ENCODE assay signal across 31 cellular contexts in genomic region chr17:58072862-58073261, GRCh38.
"Had no signal": no experiment of that assay in that cellular context is flagged by ENCODE, and none has a peak within 500 bp of the region (broad histone marks: within the 10 kb centered on the region; RNA-seq: fewer than 3 reads in every experiment).

No MANE protein-coding gene starts in this region.

- H3K4me1 Mint-ChIP-seq: activated CD4-positive, alpha-beta memory T cell treated with anti-CD3 and anti-CD28 coated beads, Interleukin-2, amount 10 ng/mL, durations not matched to agents 7 days and 5 days; activated CD4-positive, alpha-beta T cell treated with anti-CD3 and anti-CD28 coated beads for 36 hours; activated CD4-positive, alpha-beta T cell treated with anti-CD3 and anti-CD28 coated beads, Interleukin-2, amount 10 ng/mL, durations not matched to agents 7 days and 5 days; activated naive CD4-positive, alpha-beta T cell treated with anti-CD3 and anti-CD28 coated beads, Interleukin-2, amount 10 ng/mL, durations not matched to agents 7 days and 5 days; activated naive CD8-positive, alpha-beta T cell treated with anti-CD3 and anti-CD28 coated beads, Interleukin-2, amount 10 ng/mL, durations not matched to agents 7 days and 5 days; brain had no signal

- ATAC-seq: activated CD4-positive, alpha-beta T cell treated with anti-CD3 and anti-CD28 coated beads for 36 hours; activated naive CD4-positive, alpha-beta T cell treated with anti-CD3 and anti-CD28 coated beads, Interleukin-2, amount 50 U/mL, for 72 hours; activated T-cell treated with anti-CD3 and anti-CD28 coated beads, Interleukin-2, amount 50 U/mL, for 72 hours; gastroesophageal sphincter had no signal

- H3K4me3 ChIP-seq: ascending aorta, breast epithelium, cardiac muscle cell, colonic mucosa, esophagus squamous epithelium, gastroesophageal sphincter had no signal

- FAIRE-seq: endometrium, endothelial cell of umbilical vein had no signal

- H3K4me1 ChIP-seq: ascending aorta, breast epithelium, colonic mucosa, esophagus squamous epithelium, gastroesophageal sphincter had no signal

- H3K27ac Mint-ChIP-seq: activated CD4-positive, alpha-beta memory T cell treated with anti-CD3 and anti-CD28 coated beads, Interleukin-2, amount 10 ng/mL, durations not matched to agents 7 days and 5 days; activated CD4-positive, alpha-beta T cell treated with anti-CD3 and anti-CD28 coated beads for 36 hours; activated CD4-positive, alpha-beta T cell treated with anti-CD3 and anti-CD28 coated beads, Interleukin-2, amount 10 ng/mL, durations not matched to agents 7 days and 5 days; activated naive CD4-positive, alpha-beta T cell treated with anti-CD3 and anti-CD28 coated beads, Interleukin-2, amount 10 ng/mL, durations not matched to agents 7 days and 5 days; activated naive CD4-positive, alpha-beta T cell treated with anti-CD3 and anti-CD28 coated beads, Interleukin-2, amount 50 U/mL, for 72 hours; activated naive CD8-positive, alpha-beta T cell treated with anti-CD3 and anti-CD28 coated beads, Interleukin-2, amount 10 ng/mL, durations not matched to agents 7 days and 5 days; activated T-cell treated with anti-CD3 and anti-CD28 coated beads, Interleukin-2, amount 50 U/mL, for 24 hours; activated T-cell treated with anti-CD3 and anti-CD28 coated beads, Interleukin-2, amount 50 U/mL, for 72 hours; brain had no signal

- H3K36me3 ChIP-seq: ascending aorta, breast epithelium, cardiac muscle cell, colonic mucosa, esophagus squamous epithelium, gastroesophageal sphincter had no signal

- H3K27ac ChIP-seq: ascending aorta, breast epithelium, cardiac muscle cell, colonic mucosa, epithelial cell of prostate, esophagus squamous epithelium, gastroesophageal sphincter had no signal

- DNase-seq: activated CD4-positive, alpha-beta memory T cell treated with anti-CD3 and anti-CD28 coated beads, Interleukin-2, amount 10 ng/mL, durations not matched to agents 7 days and 5 days; activated CD4-positive, alpha-beta T cell treated with anti-CD3 and anti-CD28 coated beads for 36 hours; activated CD4-positive, alpha-beta T cell treated with anti-CD3 and anti-CD28 coated beads, Interleukin-2, amount 10 ng/mL, durations not matched to agents 7 days and 5 days; activated CD4-positive, alpha-beta T cell treated with anti-CD3 and anti-CD28 coated beads, Interleukin-2, amount 50 U/mL, for 4 hours; activated CD4-positive, CD25-positive, alpha-beta regulatory T cell; activated CD4-positive, CD25-positive, alpha-beta regulatory T cell treated with anti-CD3 and anti-CD28 coated beads, Interleukin-2, amount 50 U/mL, for 72 hours; activated CD8-positive, alpha-beta memory T cell treated with anti-CD3 and anti-CD28 coated beads, Interleukin-2, amount 50 U/mL, for 48 hours; activated gamma-delta T cell; activated naive CD4-positive, alpha-beta T cell; activated naive CD4-positive, alpha-beta T cell treated with anti-CD3 and anti-CD28 coated beads, Interleukin-2, amount 10 ng/mL, durations not matched to agents 7 days and 5 days; activated naive CD8-positive, alpha-beta T cell treated with anti-CD3 and anti-CD28 coated beads, Interleukin-2, amount 10 ng/mL, durations not matched to agents 7 days and 5 days; activated T-cell treated with anti-CD3 and anti-CD28 coated beads for 4 hours; activated T-cell treated with anti-CD3 and anti-CD28 coated beads, Interleukin-2, amount 50 U/mL, for 24 hours; activated T-cell treated with anti-CD3 and anti-CD28 coated beads, Interleukin-2, amount 50 U/mL, for 72 hours; central memory CD4-positive, alpha-beta T cell; cerebellar nuclear complex; colonic mucosa; effector CD8-positive, alpha-beta T cell; esophagus squamous epithelium; foreskin melanocyte; head of caudate nucleus; T-helper 2 cell had no signal

- H3K36me3 Mint-ChIP-seq: activated naive CD4-positive, alpha-beta T cell treated with anti-CD3 and anti-CD28 coated beads, Interleukin-2, amount 10 ng/mL, durations not matched to agents 7 days and 5 days; activated naive CD4-positive, alpha-beta T cell treated with anti-CD3 and anti-CD28 coated beads, Interleukin-2, amount 50 U/mL, for 72 hours; activated naive CD8-positive, alpha-beta T cell treated with anti-CD3 and anti-CD28 coated beads, Interleukin-2, amount 10 ng/mL, durations not matched to agents 7 days and 5 days; brain had no signal

- H3K4me3 Mint-ChIP-seq: activated CD4-positive, alpha-beta memory T cell treated with anti-CD3 and anti-CD28 coated beads, Interleukin-2, amount 10 ng/mL, durations not matched to agents 7 days and 5 days; activated CD4-positive, alpha-beta T cell treated with anti-CD3 and anti-CD28 coated beads for 36 hours; activated CD4-positive, alpha-beta T cell treated with anti-CD3 and anti-CD28 coated beads, Interleukin-2, amount 10 ng/mL, durations not matched to agents 7 days and 5 days; activated naive CD4-positive, alpha-beta T cell treated with anti-CD3 and anti-CD28 coated beads, Interleukin-2, amount 10 ng/mL, durations not matched to agents 7 days and 5 days; activated naive CD8-positive, alpha-beta T cell treated with anti-CD3 and anti-CD28 coated beads, Interleukin-2, amount 10 ng/mL, durations not matched to agents 7 days and 5 days; activated T-cell treated with anti-CD3 and anti-CD28 coated beads, Interleukin-2, amount 50 U/mL, for 24 hours; activated T-cell treated with anti-CD3 and anti-CD28 coated beads, Interleukin-2, amount 50 U/mL, for 72 hours; brain had no signal

- H3K9me3 Mint-ChIP-seq: activated CD4-positive, alpha-beta memory T cell treated with anti-CD3 and anti-CD28 coated beads, Interleukin-2, amount 10 ng/mL, durations not matched to agents 7 days and 5 days; activated CD4-positive, alpha-beta T cell treated with anti-CD3 and anti-CD28 coated beads, Interleukin-2, amount 10 ng/mL, durations not matched to agents 7 days and 5 days; activated naive CD4-positive, alpha-beta T cell treated with anti-CD3 and anti-CD28 coated beads, Interleukin-2, amount 10 ng/mL, durations not matched to agents 7 days and 5 days; activated naive CD4-positive, alpha-beta T cell treated with anti-CD3 and anti-CD28 coated beads, Interleukin-2, amount 50 U/mL, for 72 hours; activated naive CD8-positive, alpha-beta T cell treated with anti-CD3 and anti-CD28 coated beads, Interleukin-2, amount 10 ng/mL, durations not matched to agents 7 days and 5 days; activated T-cell treated with anti-CD3 and anti-CD28 coated beads, Interleukin-2, amount 50 U/mL, for 24 hours; activated T-cell treated with anti-CD3 and anti-CD28 coated beads, Interleukin-2, amount 50 U/mL, for 72 hours had no signal

- H3K27me3 ChIP-seq: ascending aorta, breast epithelium, cardiac muscle cell, colonic mucosa had no signal

- H3K9me3 ChIP-seq: ascending aorta, breast epithelium, colonic mucosa, esophagus squamous epithelium, gastroesophageal sphincter had no signal
